ENCODE assay signal across 25 cellular contexts in the genomic region with DNA sequence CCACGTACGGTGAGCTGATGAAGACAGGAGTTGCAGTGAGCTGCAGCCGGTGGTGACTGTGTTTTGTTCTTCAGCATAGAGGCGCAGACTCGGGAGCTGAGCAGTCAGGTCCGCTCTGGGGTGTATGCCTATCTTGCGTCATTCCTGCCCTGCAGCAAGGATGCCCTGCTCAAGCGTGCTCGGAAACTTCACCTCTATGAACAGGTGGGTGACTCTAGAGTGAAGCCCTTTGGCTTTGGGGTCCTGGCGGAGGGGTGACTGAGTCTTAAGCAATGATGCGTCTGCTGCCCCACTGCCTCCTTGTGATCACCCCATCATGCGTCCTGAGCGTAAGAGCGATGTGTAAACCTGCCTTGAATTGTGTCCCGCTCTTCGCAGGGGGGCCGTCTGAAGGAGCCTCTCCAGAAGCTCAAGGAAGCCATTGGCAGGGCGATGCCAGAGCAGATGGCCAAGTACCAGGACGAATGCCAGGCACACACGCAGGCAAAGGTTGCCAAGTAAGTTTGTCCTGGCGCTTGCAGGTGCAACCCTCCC. TPM values are rescaled to one million over a fixed set of nuclear protein-coding genes. Genes with fewer than 3 reads are reported as not detected.
DNase-seq lines count a peak whose midpoint lies in the region; ATAC-seq and TF ChIP-seq lines count a peak whose summit lies in the region.
"Had no signal": no experiment of that assay in that cellular context is flagged by ENCODE, and none has a peak within 500 bp of the region (broad histone marks: within the 10 kb centered on the region; RNA-seq: fewer than 3 reads in every experiment).

No MANE protein-coding gene starts in this region.

- H3K9me3 ChIP-seq in stomach: no peaks in the 10 kb centered on the region
- H3K9me3 ChIP-seq: heart right ventricle, Peyer's patch, right lobe of liver, thoracic aorta had no signal

- no peak overlapping the region for H3K4me3 ChIP-seq in LNCaP clone FGC (ENCODE audit: low read depth, low read length)
- no peak overlapping the region for H3K4me3 ChIP-seq in stomach
- H3K4me3 ChIP-seq: dorsolateral prefrontal cortex, heart right ventricle, Peyer's patch, right lobe of liver, thoracic aorta had no signal

- TF ChIP-seq EP300 in stomach (IDR thresholded peaks at IDR 0.05): no peak

- H3K4me1 ChIP-seq in stomach: peaks cover 13 to 37% (median 30%) of the 10 kb centered on the region in 4 donors

- DNase-seq in LNCaP clone FGC (ENCODE audit: low read depth): peak; percentile 67
- peak; percentile 61 for DNase-seq in medulla oblongata (ENCODE audit: extremely low spot score)
- peak; percentile 73 for DNase-seq in stomach
- DNase-seq in NCI-H748 treated with DMSO at 0.1 percent for 48 hours (lab: John Stamatoyannopoulos, UW): no peak
- DNase-seq in activated CD8-positive, alpha-beta memory T cell treated with anti-CD3 and anti-CD28 coated beads, Interleukin-2, amount 50 U/mL, for 48 hours: no peak
- DNase-seq: aorta; CD4-positive, alpha-beta T cell; central memory CD4-positive, alpha-beta T cell; GOT3; heart right ventricle; Karpas-422; left colon; MV-4-11; naive thymus-derived CD4-positive, alpha-beta T cell; NCI-H2171; NCI-H524 treated with DMSO at 0.1 percent for 48 hours; right lobe of liver; stimulated activated CD4-positive, alpha-beta T cell treated with anti-CD3 and anti-CD28 coated beads, Interleukin-4, amount 100 ng/mL, for 4 hours; stimulated activated naive CD4-positive, alpha-beta T cell treated with Interleukin-2 at 50 U/mL for 16 hours had no signal

- H3K9me3 Mint-ChIP-seq in brain: no peaks in the 10 kb centered on the region
- H3K9me3 Mint-ChIP-seq: CD4-positive, alpha-beta T cell; naive thymus-derived CD4-positive, alpha-beta T cell had no signal

- H3K36me3 Mint-ChIP-seq in brain: peaks cover 54% of the 10 kb centered on the region

- ATAC-seq in GM19328 (IDR thresholded peaks at IDR 0.05; ENCODE audit: unreplicated experiment): no peak
- ATAC-seq: naive thymus-derived CD4-positive, alpha-beta T cell had no signal

- no peak overlapping the region for H3K4me3 Mint-ChIP-seq in brain
- H3K4me3 Mint-ChIP-seq: activated naive CD8-positive, alpha-beta T cell; CD4-positive, alpha-beta T cell; naive thymus-derived CD4-positive, alpha-beta T cell had no signal

- H3K27ac ChIP-seq in stomach: peak overlapping the region in 1 of 5 donors; percentile 3
- H3K27ac ChIP-seq: heart right ventricle, Peyer's patch, thoracic aorta had no signal

- H3K27me3 ChIP-seq in stomach: no peaks in the 10 kb centered on the region
- H3K27me3 ChIP-seq: dorsolateral prefrontal cortex, heart right ventricle, Peyer's patch, right lobe of liver had no signal

- intact Hi-C loops in stomach (cut with DNase I; ENCODE audit: low total_unique reads): no loop called here

- peaks cover 5% of the 10 kb centered on the region for H3K27me3 Mint-ChIP-seq in brain
- H3K27me3 Mint-ChIP-seq: activated naive CD8-positive, alpha-beta T cell; CD4-positive, alpha-beta T cell; naive thymus-derived CD4-positive, alpha-beta T cell had no signal

- no peak for TF ChIP-seq POLR2A in stomach (IDR thresholded peaks at IDR 0.05)

- H3K4me1 Mint-ChIP-seq in brain: no peaks in the 10 kb centered on the region

- H3K27ac Mint-ChIP-seq in brain: peak overlapping the region in 4 of 5 experiments; percentile 11 to 86 (median 54)
- H3K27ac Mint-ChIP-seq: activated naive CD8-positive, alpha-beta T cell; CD4-positive, alpha-beta T cell had no signal

- H3K36me3 ChIP-seq in stomach: peaks cover 53 to 85% (median 74%) of the 10 kb centered on the region in 4 donors

- 72 to 84% (median 76%) methylated on average over 16 to 21 of the region's 21 CpGs for WGBS in stomach, 5 donors

- no peak for TF ChIP-seq CTCF in LNCaP clone FGC (IDR thresholded peaks at IDR 0.05; ENCODE audit: control insufficient read depth, extremely low read depth, insufficient read depth)
- no peak for TF ChIP-seq CTCF in brain (conservative IDR thresholded peaks at IDR 0.05)
- no peak for TF ChIP-seq CTCF in stomach (IDR thresholded peaks at IDR 0.05)

RNA-seq across cellular contexts. Expression of a gene that starts 22.9 kb away (rescaled TPM):
- polyA plus RNA-seq in brain (ENCODE audit: insufficient read depth, low read depth, low replicate concordance) (31.7 TPM), stomach (1 to 10 TPM; 5.4 to 9.3 (median 7.8) TPM)
- 100 to 1,000 TPM in 1 of 5 donors, 10 to 100 TPM in 4; 34.0 to 319 (median 51.3) TPM for total RNA-seq in stomach

RNA-seq across cellular contexts. Expression of a gene that starts 23.1 kb away (rescaled TPM):
- polyA plus RNA-seq in brain (ENCODE audit: insufficient read depth, low read depth, low replicate concordance) (63.6 TPM), stomach (10 to 100 TPM; 29.3 to 46.0 (median 36.5) TPM)
- 100 to 1,000 TPM in 2 of 5 donors, 10 to 100 TPM in 3; 46.9 to 187 (median 83.2) TPM for total RNA-seq in stomach

Comparison
In these comparisons a context has a peak if more than half of its experiments do, and no peak if none do; other contexts are left out.
1. DNase-seq: peak in LNCaP clone FGC (single experiment), medulla oblongata (single experiment) and stomach (single experiment); none in NCI-H748 treated with DMSO at 0.1 percent for 48 hours (single experiment) and activated CD8-positive, alpha-beta memory T cell treated with anti-CD3 and anti-CD28 coated beads, Interleukin-2, amount 50 U/mL, for 48 hours (single experiment).